20 cellular contexts compared by ENCODE assay signal in genomic region chr3:136239094-136239493, GRCh38.
"Had no signal": no experiment of that assay in that cellular context is flagged by ENCODE, and none has a peak within 500 bp of the region (broad histone marks: within the 10 kb centered on the region; RNA-seq: fewer than 3 reads in every experiment).

No MANE protein-coding gene starts in this region.

- H3K27me3 ChIP-seq: gastrocnemius medialis, pancreas, thyroid gland, upper lobe of right lung had no signal

- H3K9me3 ChIP-seq: gastrocnemius medialis, pancreas, thyroid gland, upper lobe of right lung had no signal

- H3K36me3 ChIP-seq: gastrocnemius medialis, pancreas, thyroid gland, upper lobe of right lung had no signal

- H3K4me3 ChIP-seq: gastrocnemius medialis, lung, pancreas, skin epidermis, thyroid gland, upper lobe of right lung had no signal

- DNase-seq: activated B cell treated with CpG ODN at 0.5 μM for 24 hours; activated CD4-positive, alpha-beta T cell treated with anti-CD3 and anti-CD28 coated beads for 4 hours; activated CD4-positive, alpha-beta T cell treated with anti-CD3 and anti-CD28 coated beads, Interleukin-2, amount 50 U/mL, for 48 hours; activated CD8-positive, alpha-beta memory T cell treated with anti-CD3 and anti-CD28 coated beads, Interleukin-2, amount 50 U/mL, for 48 hours; activated naive CD4-positive, alpha-beta T cell; activated T-cell treated with anti-CD3 and anti-CD28 coated beads, Interleukin-2, amount 50 U/mL, for 4 hours; central memory CD4-positive, alpha-beta T cell; dermis blood vessel endothelial cell; effector CD8-positive, alpha-beta T cell; gastrocnemius medialis; hippocampal formation; pancreas; right cardiac atrium; stimulated activated CD4-positive, alpha-beta T cell treated with anti-CD3 and anti-CD28 coated beads, Interleukin-1b, Interleukin-23, amount 100 ng/mL, for 48 hours; substantia nigra; thyroid gland; upper lobe of right lung had no signal

- H3K4me1 ChIP-seq: gastrocnemius medialis, pancreas, thyroid gland, upper lobe of right lung had no signal

- ATAC-seq: activated T-cell treated with anti-CD3 and anti-CD28 coated beads, Interleukin-2, amount 50 U/mL, for 4 hours; esophagus mucosa; gastrocnemius medialis; pancreas; right cardiac atrium; upper lobe of right lung had no signal

- H3K27ac ChIP-seq: gastrocnemius medialis, pancreas, skin epidermis, thyroid gland, upper lobe of right lung had no signal
